1 cellular context compared by ENCODE assay signal in genomic region chr2:24359701-24360049, GRCh38.
TF ChIP-seq lines count a peak whose summit lies in the region.

No MANE protein-coding gene starts in this region.

TF ChIP-seq in HepG2, 621 proteins besides CTCF, POLR2A, EP300 and RAD21 (continued from another document and continues in another):
- TF ChIP-seq MAFF (IDR thresholded peaks at IDR 0.05; ENCODE audit: low read depth, low read length) (no peak), BCL3 (CRISPR knock-in tag; IDR thresholded peaks at IDR 0.05) (no peak), CREB3 (CRISPR knock-in tag; IDR thresholded peaks at IDR 0.05) (no peak), HIC2 (CRISPR knock-in tag; IDR thresholded peaks at IDR 0.05; ENCODE audit: low read depth) (no peak), SMC3 (IDR thresholded peaks at IDR 0.05; ENCODE audit: low read length) (no peak), ZNF652 (CRISPR knock-in tag; IDR thresholded peaks at IDR 0.05; ENCODE audit: borderline replicate concordance, low read depth) (no peak), ZNF547 (CRISPR knock-in tag; IDR thresholded peaks at IDR 0.05) (no peak; the same call in 1 of the 2 replicates), KIAA2018 (CRISPR knock-in tag; IDR thresholded peaks at IDR 0.05; ENCODE audit: borderline replicate concordance) (0 out of 2 replicates have a peak, but pooled peaks have one; percentile 14), ZNF280D (CRISPR knock-in tag; IDR thresholded peaks at IDR 0.05) (0 out of 2 replicates have a peak, but pooled peaks have one; percentile 7), TBX3 (IDR thresholded peaks at IDR 0.05; ENCODE audit: borderline replicate concordance) (no peak), HNRNPUL1 (IDR thresholded peaks at IDR 0.05; ENCODE audit: low read depth, low read length) (no peak), ZNF264 (CRISPR knock-in tag; IDR thresholded peaks at IDR 0.05) (0 out of 2 replicates have a peak, but pooled peaks have one; percentile 35), KDM5A (IDR thresholded peaks at IDR 0.05; ENCODE audit: borderline replicate concordance, low read length) (no peak; the same call in 1 of the 2 replicates), MBNL3 (CRISPR knock-in tag; conservative IDR thresholded peaks at IDR 0.05) (no peak), MYNN (CRISPR knock-in tag; IDR thresholded peaks at IDR 0.05; ENCODE audit: low read depth) (0 out of 2 replicates have a peak, but pooled peaks have one; percentile 58), ZNF124 (CRISPR knock-in tag; IDR thresholded peaks at IDR 0.05) (no peak), GPBP1L1 (CRISPR knock-in tag; IDR thresholded peaks at IDR 0.05) (no peak), ZNF746 (CRISPR knock-in tag; IDR thresholded peaks at IDR 0.05) (0 out of 2 replicates have a peak, but pooled peaks have one; percentile 0), ZNF275 (CRISPR knock-in tag; IDR thresholded peaks at IDR 0.05; ENCODE audit: borderline replicate concordance) (no peak), MAF1 (CRISPR knock-in tag; IDR thresholded peaks at IDR 0.05; ENCODE audit: borderline replicate concordance) (peak; percentile 63; the same call in 1 of the 2 replicates), TFE3 (CRISPR knock-in tag; IDR thresholded peaks at IDR 0.05) (no peak), ZNF101 (CRISPR knock-in tag; IDR thresholded peaks at IDR 0.05; ENCODE audit: borderline replicate concordance, low read depth) (no peak), ZNF841 (CRISPR knock-in tag; IDR thresholded peaks at IDR 0.05; ENCODE audit: borderline replicate concordance) (no peak), ZNF609 (CRISPR knock-in tag; IDR thresholded peaks at IDR 0.05; ENCODE audit: borderline replicate concordance) (no peak)
